31 cellular contexts compared by ENCODE assay signal in the genomic region with DNA sequence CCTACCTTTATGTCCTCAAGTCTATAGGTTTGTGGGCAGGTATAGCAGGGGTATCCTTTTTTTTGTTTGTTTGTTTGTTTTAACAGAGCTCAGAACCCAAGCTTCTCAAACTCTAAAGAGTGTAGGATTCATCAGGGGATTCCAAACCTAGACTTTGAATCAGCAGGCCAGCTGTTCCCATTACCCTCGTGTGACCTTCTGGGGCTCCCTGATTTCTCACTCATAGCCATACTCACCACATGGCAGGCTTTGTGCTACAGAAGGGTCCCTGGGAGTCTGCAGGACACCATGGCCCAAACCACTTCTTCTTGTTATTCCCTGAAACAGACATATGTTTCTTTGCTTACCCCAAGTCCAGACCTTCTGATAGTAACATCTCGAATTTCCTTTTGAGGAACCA.
"Had no signal": no experiment of that assay in that cellular context is flagged by ENCODE, and none has a peak within 500 bp of the region (broad histone marks: within the 10 kb centered on the region; RNA-seq: fewer than 3 reads in every experiment).

No MANE protein-coding gene starts in this region.

- H3K9me3 ChIP-seq: SJCRH30 had no signal

- H3K36me3 Mint-ChIP-seq: activated CD8-positive, alpha-beta memory T cell treated with anti-CD3 and anti-CD28 coated beads, Interleukin-2, amount 10 ng/mL, durations not matched to agents 7 days and 5 days; activated naive CD8-positive, alpha-beta T cell treated with anti-CD3 and anti-CD28 coated beads for 36 hours had no signal

- H3K4me1 Mint-ChIP-seq: activated CD4-positive, alpha-beta memory T cell treated with anti-CD3 and anti-CD28 coated beads, Interleukin-2, amount 10 ng/mL, durations not matched to agents 7 days and 5 days; activated CD8-positive, alpha-beta memory T cell treated with anti-CD3 and anti-CD28 coated beads, Interleukin-2, amount 10 ng/mL, durations not matched to agents 7 days and 5 days had no signal

- H3K4me3 ChIP-seq: SJCRH30, SK-N-MC had no signal

- H3K27ac ChIP-seq: brain microvascular endothelial cell, SJCRH30, SK-N-MC, WERI-Rb-1 had no signal

- H3K9me3 Mint-ChIP-seq: activated CD4-positive, alpha-beta memory T cell treated with anti-CD3 and anti-CD28 coated beads, Interleukin-2, amount 10 ng/mL, durations not matched to agents 7 days and 5 days; activated naive CD8-positive, alpha-beta T cell treated with anti-CD3 and anti-CD28 coated beads for 36 hours; activated T-helper 17 cell treated with anti-CD3 and anti-CD28 coated beads, Interleukin-2, amount 50 U/mL, for 72 hours had no signal

- H3K27me3 ChIP-seq: brain microvascular endothelial cell had no signal

- ATAC-seq: activated CD8-positive, alpha-beta memory T cell treated with anti-CD3 and anti-CD28 coated beads, Interleukin-2, amount 10 ng/mL, durations not matched to agents 7 days and 5 days; activated T-cell treated with anti-CD3 and anti-CD28 coated beads, Interleukin-2, amount 50 U/mL, for 72 hours; activated T-helper 17 cell treated with anti-CD3 and anti-CD28 coated beads, Interleukin-2, amount 50 U/mL, for 72 hours; Panc1 had no signal

- H3K27me3 Mint-ChIP-seq: activated CD4-positive, alpha-beta memory T cell treated with anti-CD3 and anti-CD28 coated beads, Interleukin-2, amount 10 ng/mL, durations not matched to agents 7 days and 5 days; activated T-helper 17 cell treated with anti-CD3 and anti-CD28 coated beads, Interleukin-2, amount 50 U/mL, for 72 hours had no signal

- H3K4me1 ChIP-seq: SJCRH30 had no signal

- DNase-seq: activated CD4-positive, alpha-beta memory T cell treated with anti-CD3 and anti-CD28 coated beads, Interleukin-2, amount 10 ng/mL, durations not matched to agents 7 days and 5 days; activated CD4-positive, alpha-beta T cell treated with anti-CD3 and anti-CD28 coated beads for 1 hour; activated CD4-positive, alpha-beta T cell treated with anti-CD3 and anti-CD28 coated beads for 48 hours; activated CD4-positive, CD25-positive, alpha-beta regulatory T cell; activated CD8-positive, alpha-beta memory T cell treated with anti-CD3 and anti-CD28 coated beads for 24 hours; activated CD8-positive, alpha-beta memory T cell treated with anti-CD3 and anti-CD28 coated beads, Interleukin-2, amount 10 ng/mL, durations not matched to agents 7 days and 5 days; activated CD8-positive, alpha-beta memory T cell treated with anti-CD3 and anti-CD28 coated beads, Interleukin-2, amount 50 U/mL, for 48 hours; activated effector memory CD4-positive, alpha-beta T cell treated with anti-CD3 and anti-CD28 coated beads, Interleukin-2, amount 50 U/mL, for 16 hours; activated naive CD4-positive, alpha-beta T cell; activated naive CD4-positive, alpha-beta T cell treated with anti-CD3 and anti-CD28 coated beads, Interleukin-2, amount 50 U/mL, for 16 hours; activated naive CD8-positive, alpha-beta T cell treated with anti-CD3 and anti-CD28 coated beads for 36 hours; activated T-cell treated with anti-CD3 and anti-CD28 coated beads, Interleukin-2, amount 50 U/mL, for 72 hours; amniotic stem cell; aorta; brain microvascular endothelial cell; NCI-H1105; NCI-H1417 treated with DMSO at 0.1 percent for 48 hours; NCI-H187 treated with DMSO at 0.1 percent for 48 hours; NCI-H2081; NCI-H2171 treated with DMSO at 0.1 percent for 48 hours; NCI-H2227 treated with DMSO at 0.1 percent for 48 hours; NCI-H446; NCI-H526 treated with DMSO at 0.1 percent for 48 hours; NCI-H774; SHP77; SJCRH30; T1000; WERI-Rb-1 had no signal

- H3K27ac Mint-ChIP-seq: activated CD4-positive, alpha-beta memory T cell treated with anti-CD3 and anti-CD28 coated beads, Interleukin-2, amount 10 ng/mL, durations not matched to agents 7 days and 5 days; activated CD8-positive, alpha-beta memory T cell treated with anti-CD3 and anti-CD28 coated beads, Interleukin-2, amount 10 ng/mL, durations not matched to agents 7 days and 5 days; activated naive CD8-positive, alpha-beta T cell treated with anti-CD3 and anti-CD28 coated beads for 36 hours; activated T-cell treated with anti-CD3 and anti-CD28 coated beads, Interleukin-2, amount 50 U/mL, for 72 hours; activated T-helper 17 cell treated with anti-CD3 and anti-CD28 coated beads, Interleukin-2, amount 50 U/mL, for 72 hours had no signal

- H3K36me3 ChIP-seq: brain microvascular endothelial cell, SJCRH30, WERI-Rb-1 had no signal

- H3K4me3 Mint-ChIP-seq: activated CD4-positive, alpha-beta memory T cell treated with anti-CD3 and anti-CD28 coated beads, Interleukin-2, amount 10 ng/mL, durations not matched to agents 7 days and 5 days; activated CD8-positive, alpha-beta memory T cell treated with anti-CD3 and anti-CD28 coated beads, Interleukin-2, amount 10 ng/mL, durations not matched to agents 7 days and 5 days; activated naive CD8-positive, alpha-beta T cell treated with anti-CD3 and anti-CD28 coated beads for 36 hours; activated T-cell treated with anti-CD3 and anti-CD28 coated beads, Interleukin-2, amount 50 U/mL, for 72 hours; activated T-helper 17 cell treated with anti-CD3 and anti-CD28 coated beads, Interleukin-2, amount 50 U/mL, for 72 hours had no signal
